In genomic region chr5:32233696-32234447, GRCh38 we compare ENCODE assay signal across 12 cellular contexts. TPM values are rescaled to one million over a fixed set of nuclear protein-coding genes. Genes with fewer than 3 reads are reported as not detected.
DNase-seq lines count a peak whose midpoint lies in the region; ATAC-seq and TF ChIP-seq lines count a peak whose summit lies in the region.
"Had no signal": no experiment of that assay in that cellular context is flagged by ENCODE, and none has a peak within 500 bp of the region (broad histone marks: within the 10 kb centered on the region; RNA-seq: fewer than 3 reads in every experiment).

No MANE protein-coding gene starts in this region.

- H3K36me3 ChIP-seq in brain microvascular endothelial cell (replicated peaks) (peaks cover 10% of the 10 kb centered on the region), transverse colon (peaks cover 0 to 15% (median 4%) of the 10 kb centered on the region in 4 donors)

- peaks cover 4 to 32% (median 18%) of the 10 kb centered on the region in 4 donors for H3K4me1 ChIP-seq in transverse colon

- peak overlapping the region; percentile 33 for H3K27ac Mint-ChIP-seq in activated CD8-positive, alpha-beta T cell treated with anti-CD3 and anti-CD28 coated beads for 36 hours
- no peak overlapping the region for H3K27ac Mint-ChIP-seq in activated CD8-positive, alpha-beta T cell treated with anti-CD3 and anti-CD28 coated beads, Interleukin-2, amount 10 ng/mL, durations not matched to agents 7 days and 5 days
- H3K27ac Mint-ChIP-seq: activated naive CD8-positive, alpha-beta T cell treated with anti-CD3 and anti-CD28 coated beads, Interleukin-2, amount 10 ng/mL, durations not matched to agents 7 days and 5 days; B cell had no signal

- ATAC-seq in activated CD8-positive, alpha-beta T cell treated with anti-CD3 and anti-CD28 coated beads for 36 hours = no peak
- no peak for ATAC-seq in activated CD8-positive, alpha-beta T cell treated with anti-CD3 and anti-CD28 coated beads, Interleukin-2, amount 10 ng/mL, durations not matched to agents 7 days and 5 days
- ATAC-seq in left lobe of liver = peak; percentile 77
- no peak for ATAC-seq in activated CD4-positive, CD25-positive, alpha-beta regulatory T cell treated with anti-CD3 and anti-CD28 coated beads, Interleukin-2, amount 50 U/mL, for 24 hours
- ATAC-seq in HG02938 (IDR thresholded peaks at IDR 0.05; ENCODE audit: unreplicated experiment) = no peak

- no peak for TF ChIP-seq POLR2A in transverse colon (IDR thresholded peaks at IDR 0.05)

- H3K9me3 ChIP-seq in transverse colon = no peaks in the 10 kb centered on the region

- no peaks in the 10 kb centered on the region for H3K9me3 Mint-ChIP-seq in activated CD8-positive, alpha-beta T cell treated with anti-CD3 and anti-CD28 coated beads for 36 hours
- no peaks in the 10 kb centered on the region for H3K9me3 Mint-ChIP-seq in activated CD8-positive, alpha-beta T cell treated with anti-CD3 and anti-CD28 coated beads, Interleukin-2, amount 10 ng/mL, durations not matched to agents 7 days and 5 days (ENCODE audit: insufficient read depth)
- H3K9me3 Mint-ChIP-seq: activated naive CD8-positive, alpha-beta T cell treated with anti-CD3 and anti-CD28 coated beads, Interleukin-2, amount 10 ng/mL, durations not matched to agents 7 days and 5 days had no signal

- intact Hi-C loops in activated CD8-positive, alpha-beta T cell treated with anti-CD3 and anti-CD28 coated beads for 36 hours (cut with micrococcal nuclease) = loop anchor here (5.0 kb wide), 1 partner anchor 378 kb away; no protein-coding TSS in a partner anchor
- intact Hi-C loops in transverse colon (cut with DNase I; ENCODE audit: low total_unique reads) = no loop called here

- DNase-seq in activated CD8-positive, alpha-beta T cell treated with anti-CD3 and anti-CD28 coated beads for 36 hours = no peak
- DNase-seq in activated CD8-positive, alpha-beta T cell treated with anti-CD3 and anti-CD28 coated beads, Interleukin-2, amount 10 ng/mL, durations not matched to agents 7 days and 5 days = no peak
- DNase-seq in brain microvascular endothelial cell = peak; percentile 24
- DNase-seq in left lobe of liver (ENCODE audit: low spot score) = peak; percentile 87
- DNase-seq in transverse colon = no peak
- no peak for DNase-seq in A172 (ENCODE audit: low spot score)
- DNase-seq: activated naive CD8-positive, alpha-beta T cell treated with anti-CD3 and anti-CD28 coated beads, Interleukin-2, amount 10 ng/mL, durations not matched to agents 7 days and 5 days; NCI-H2107; stimulated activated CD4-positive, alpha-beta T cell treated with anti-CD3 and anti-CD28 coated beads, Interleukin-15, amount 100 ng/mL, for 24 hours had no signal

- POLR2A ChIA-PET in activated CD8-positive, alpha-beta T cell treated with anti-CD3 and anti-CD28 coated beads for 36 hours (lab: Charles Lee) = no interaction called here
- POLR2A ChIA-PET in activated CD8-positive, alpha-beta T cell treated with anti-CD3 and anti-CD28 coated beads, Interleukin-2, amount 10 ng/mL, durations not matched to agents 7 days and 5 days (lab: Charles Lee) = interaction anchor here (1.6 kb wide), 1 partner anchor 60 kb away, joined by 5 read pairs; the partner anchor contains the start of gene GOLPH3

- no peak overlapping the region for H3K27ac ChIP-seq in brain microvascular endothelial cell
- peak overlapping the region; percentile 29 to 70 (median 53) for H3K27ac ChIP-seq in transverse colon

- CTCF ChIA-PET in activated CD8-positive, alpha-beta T cell treated with anti-CD3 and anti-CD28 coated beads for 36 hours (lab: Charles Lee) = interaction anchor here (1.3 to 9.6 kb wide), 8 partner anchors 9 to 356 kb away, joined by 3 to 164 read pairs (median 10); no protein-coding TSS in a partner anchor
- CTCF ChIA-PET in activated CD8-positive, alpha-beta T cell treated with anti-CD3 and anti-CD28 coated beads, Interleukin-2, amount 10 ng/mL, durations not matched to agents 7 days and 5 days (lab: Charles Lee) = interaction anchor here (1.1 to 6.9 kb wide), 5 partner anchors 8 to 378 kb away, joined by 3 to 134 read pairs (median 16); no protein-coding TSS in a partner anchor

- peak overlapping the region; percentile 3 for H3K4me3 ChIP-seq in brain microvascular endothelial cell (ENCODE audit: low read depth, low read length)
- no peak overlapping the region for H3K4me3 ChIP-seq in transverse colon

- peaks cover 9% of the 10 kb centered on the region for H3K4me1 Mint-ChIP-seq in activated CD8-positive, alpha-beta T cell treated with anti-CD3 and anti-CD28 coated beads for 36 hours (ENCODE audit: low read depth)
- peaks cover 6% of the 10 kb centered on the region for H3K4me1 Mint-ChIP-seq in activated CD8-positive, alpha-beta T cell treated with anti-CD3 and anti-CD28 coated beads, Interleukin-2, amount 10 ng/mL, durations not matched to agents 7 days and 5 days (ENCODE audit: low read depth)

- H3K27me3 ChIP-seq in brain microvascular endothelial cell (replicated peaks) = no peaks in the 10 kb centered on the region
- H3K27me3 ChIP-seq in transverse colon = no peaks in the 10 kb centered on the region

- in situ Hi-C loops in brain microvascular endothelial cell (cut with HindIII; ENCODE audit: low pct_ligation_motif_present, low sequenced_read_pairs) = no loop called here
- in situ Hi-C loops in transverse colon (cut with MboI; ENCODE audit: low pct_ligation_motif_present in 1 of 4, low pct_unique_long_range_greater_than_20kb in 1 of 4, low sequenced_read_pairs in 3 of 4) = loop anchor here in 2 of 4 donors (25.0 kb wide), 3 partner anchors 103 to 378 kb away; partner anchors contain the start of gene SUB1 (in 1 of the 2)

- TF ChIP-seq EP300 in transverse colon (IDR thresholded peaks at IDR 0.05; ENCODE audit: low read depth) = no peak

- peaks cover 18% of the 10 kb centered on the region for H3K36me3 Mint-ChIP-seq in activated CD8-positive, alpha-beta T cell treated with anti-CD3 and anti-CD28 coated beads for 36 hours (ENCODE audit: low read depth)
- peaks cover 30% of the 10 kb centered on the region for H3K36me3 Mint-ChIP-seq in activated CD8-positive, alpha-beta T cell treated with anti-CD3 and anti-CD28 coated beads, Interleukin-2, amount 10 ng/mL, durations not matched to agents 7 days and 5 days (ENCODE audit: low read depth)

- 66 to 71% methylated on average over 3 to 10 of the region's 10 CpGs for WGBS in transverse colon (ENCODE audit: low coverage in 1 of 2), 2 donors

- no peak for TF ChIP-seq CTCF in activated CD8-positive, alpha-beta T cell treated with anti-CD3 and anti-CD28 coated beads for 36 hours (IDR thresholded peaks at IDR 0.05)
- TF ChIP-seq CTCF in brain microvascular endothelial cell (IDR thresholded peaks at IDR 0.05; ENCODE audit: low read depth, low read length, missing control alignments) = no peak
- TF ChIP-seq CTCF in transverse colon (IDR thresholded peaks at IDR 0.05) = no peak

- H3K4me3 Mint-ChIP-seq in activated CD8-positive, alpha-beta T cell treated with anti-CD3 and anti-CD28 coated beads for 36 hours = no peak overlapping the region
- H3K4me3 Mint-ChIP-seq in activated CD8-positive, alpha-beta T cell treated with anti-CD3 and anti-CD28 coated beads, Interleukin-2, amount 10 ng/mL, durations not matched to agents 7 days and 5 days = no peak overlapping the region
- H3K4me3 Mint-ChIP-seq: activated naive CD8-positive, alpha-beta T cell treated with anti-CD3 and anti-CD28 coated beads, Interleukin-2, amount 10 ng/mL, durations not matched to agents 7 days and 5 days; B cell had no signal

- no peaks in the 10 kb centered on the region for H3K27me3 Mint-ChIP-seq in activated CD8-positive, alpha-beta T cell treated with anti-CD3 and anti-CD28 coated beads for 36 hours
- H3K27me3 Mint-ChIP-seq in activated CD8-positive, alpha-beta T cell treated with anti-CD3 and anti-CD28 coated beads, Interleukin-2, amount 10 ng/mL, durations not matched to agents 7 days and 5 days (ENCODE audit: low read depth) = no peaks in the 10 kb centered on the region
- H3K27me3 Mint-ChIP-seq: activated naive CD8-positive, alpha-beta T cell treated with anti-CD3 and anti-CD28 coated beads, Interleukin-2, amount 10 ng/mL, durations not matched to agents 7 days and 5 days; B cell had no signal

RNA-seq across cellular contexts. Expression of gene GOLPH3, which starts 59.8 kb away (rescaled TPM):
- total RNA-seq in activated CD8-positive, alpha-beta T cell treated with anti-CD3 and anti-CD28 coated beads for 36 hours = 10 to 100 TPM; 53.2 to 56.7 TPM
- 10 to 100 TPM; 70.7 to 73.7 TPM for total RNA-seq in activated CD8-positive, alpha-beta T cell treated with anti-CD3 and anti-CD28 coated beads, Interleukin-2, amount 10 ng/mL, durations not matched to agents 7 days and 5 days
- 66.6 TPM for total RNA-seq in left lobe of liver
- 100 to 1,000 TPM in 3 of 4 donors, 10 to 100 TPM in 1; 52.1 to 666 (median 132) TPM for total RNA-seq in transverse colon
- 68.9 and 80.1 TPM in 2 replicates for total RNA-seq in A172 (2014; rRNA removed; shearing (Covaris generic))

Comparison
In these comparisons a context has a peak if more than half of its experiments do, and no peak if none do; other contexts are left out.
1. DNase-seq: peak in brain microvascular endothelial cell (single experiment) and left lobe of liver (single experiment); none in activated CD8-positive, alpha-beta T cell treated with anti-CD3 and anti-CD28 coated beads for 36 hours (single experiment), activated CD8-positive, alpha-beta T cell treated with anti-CD3 and anti-CD28 coated beads, Interleukin-2, amount 10 ng/mL, durations not matched to agents 7 days and 5 days (single experiment), transverse colon (single experiment) and A172 (single experiment).